In genomic region chr3:121895121-121895520, GRCh38 we compare ENCODE assay signal across 18 cellular contexts. TPM values are rescaled to one million over a fixed set of nuclear protein-coding genes. Genes with fewer than 3 reads are reported as not detected.
DNase-seq lines count a peak whose midpoint lies in the region; ATAC-seq, FAIRE-seq and TF ChIP-seq lines count a peak whose summit lies in the region.
"Had no signal": no experiment of that assay in that cellular context is flagged by ENCODE, and none has a peak within 500 bp of the region (broad histone marks: within the 10 kb centered on the region; RNA-seq: fewer than 3 reads in every experiment).

No MANE protein-coding gene starts in this region.

- no peak overlapping the region for H2BK20ac ChIP-seq in H1 (ENCODE audit: low read length)

- ATAC-seq in lower lobe of right lung, result peak; percentile 72 to 90
- ATAC-seq in HG03342 (IDR thresholded peaks at IDR 0.05; ENCODE audit: unreplicated experiment), result no peak
- no peak for ATAC-seq in stimulated activated memory B cell treated with anti-CD40 and anti-IgM and Interleukin-4, amounts not matched to agents 10 μg/mL and 1 μg/mL and 100 μg/mL, for 72 hours

- no peak for TF ChIP-seq EP300 in H1 (IDR thresholded peaks at IDR 0.05; ENCODE audit: borderline replicate concordance in 1 of 2, low read depth in 2 of 2, low read length in 2 of 2)

- no peak overlapping the region for H2AK5ac ChIP-seq in H1 (ENCODE audit: low read depth, low read length)

- POLR2A ChIA-PET in A673 (lab: Charles Lee; ENCODE audit: low non-redundant PET), result interaction anchor here (0.6 kb wide), 1 partner anchor 60 kb away, joined by 3 read pairs; the partner anchor contains the start of genes EAF2 and IQCB1
- POLR2A ChIA-PET in H1 (lab: Charles Lee; ENCODE audit: partially characterized antibody), result interaction anchor here (0.9 to 1.6 kb wide), 3 partner anchors 45 to 100 kb away, joined by 3 read pairs; no protein-coding TSS in a partner anchor
- POLR2A ChIA-PET in activated CD4-positive, alpha-beta memory T cell treated with anti-CD3 and anti-CD28 coated beads, Interleukin-2, amount 10 ng/mL, durations not matched to agents 7 days and 5 days (lab: Charles Lee), result no interaction called here

- H3K36me3 ChIP-seq in A673 (ENCODE audit: insufficient read depth, low read length, poor library complexity, severe bottlenecking) (no peaks in the 10 kb centered on the region), HUES64 (ENCODE audit: insufficient read depth, low read length) (no peaks in the 10 kb centered on the region), H1 (ENCODE audit: control insufficient read depth in 2 of 4, insufficient read depth in 4 of 4, low read length in 3 of 4) (no peaks in the 10 kb centered on the region; a peak in 1 of 8 replicates), lower lobe of right lung (peaks cover 8% of the 10 kb centered on the region)
- H3K36me3 ChIP-seq: cardiac muscle cell, stomach had no signal

- H3K27ac Mint-ChIP-seq in stimulated activated memory B cell treated with anti-CD40 and anti-IgM and Interleukin-4, amounts not matched to agents 10 μg/mL and 1 μg/mL and 100 μg/mL, for 72 hours, result no peak overlapping the region
- H3K27ac Mint-ChIP-seq in activated CD4-positive, alpha-beta memory T cell treated with anti-CD3 and anti-CD28 coated beads, Interleukin-2, amount 10 ng/mL, durations not matched to agents 7 days and 5 days, result no peak overlapping the region
- H3K27ac Mint-ChIP-seq: activated naive CD8-positive, alpha-beta T cell treated with anti-CD3 and anti-CD28 coated beads, Interleukin-2, amount 10 ng/mL, durations not matched to agents 7 days and 5 days had no signal

- peak overlapping the region; percentile 42 for H4K5ac ChIP-seq in H1 (ENCODE audit: insufficient read length, low read depth, low read length)

- TF ChIP-seq CTCF in A673 (conservative IDR thresholded peaks at IDR 0.05; ENCODE audit: low read depth, low read length) (no peak), H1 (IDR thresholded peaks at IDR 0.05; ENCODE audit: control extremely low read depth in 1 of 3, insufficient read depth in 1 of 3, low read depth in 1 of 3, low read length in 3 of 3) (no peak), lower lobe of right lung (IDR thresholded peaks at IDR 0.05) (no peak)

- FAIRE-seq in H1 (lab: Jason Lieb, UNC), result no peak
- FAIRE-seq: GM18507 had no signal

- peak overlapping the region; percentile 31 for H2BK120ac ChIP-seq in H1 (replicated peaks; ENCODE audit: low read depth, low read length)

- no peak overlapping the region for H3K4me3 Mint-ChIP-seq in stimulated activated memory B cell treated with anti-CD40 and anti-IgM and Interleukin-4, amounts not matched to agents 10 μg/mL and 1 μg/mL and 100 μg/mL, for 72 hours
- no peak overlapping the region for H3K4me3 Mint-ChIP-seq in activated CD4-positive, alpha-beta memory T cell treated with anti-CD3 and anti-CD28 coated beads, Interleukin-2, amount 10 ng/mL, durations not matched to agents 7 days and 5 days
- H3K4me3 Mint-ChIP-seq: activated naive CD8-positive, alpha-beta T cell treated with anti-CD3 and anti-CD28 coated beads, Interleukin-2, amount 10 ng/mL, durations not matched to agents 7 days and 5 days had no signal

- no peaks in the 10 kb centered on the region for H3K9me3 ChIP-seq in A673 (ENCODE audit: low read depth, low read length, poor library complexity, severe bottlenecking)
- H3K9me3 ChIP-seq in HUES64 (ENCODE audit: insufficient read depth, low read depth, low read length), result no peaks in the 10 kb centered on the region
- no peaks in the 10 kb centered on the region for H3K9me3 ChIP-seq in H1 (ENCODE audit: insufficient read depth in 2 of 2, low read depth in 1 of 2, low read length in 1 of 2)
- H3K9me3 ChIP-seq in lower lobe of right lung, result no peaks in the 10 kb centered on the region
- H3K9me3 ChIP-seq: heart left ventricle, stomach had no signal

- peaks cover 44% of the 10 kb centered on the region for H3K36me3 Mint-ChIP-seq in stimulated activated memory B cell treated with anti-CD40 and anti-IgM and Interleukin-4, amounts not matched to agents 10 μg/mL and 1 μg/mL and 100 μg/mL, for 72 hours
- H3K36me3 Mint-ChIP-seq in activated CD4-positive, alpha-beta memory T cell treated with anti-CD3 and anti-CD28 coated beads, Interleukin-2, amount 10 ng/mL, durations not matched to agents 7 days and 5 days (ENCODE audit: low read depth), result peaks cover 20% of the 10 kb centered on the region

- H2BK15ac ChIP-seq in H1 (ENCODE audit: low read length), result no peak overlapping the region

- no peak for TF ChIP-seq POLR2A in H1 (IDR thresholded peaks at IDR 0.05; ENCODE audit: control extremely low read depth in 1 of 2, low read depth in 2 of 2, low read length in 2 of 2)

- 0% methylated on average over 1 of the region's 1 CpG for WGBS in HUES64
- WGBS in H1 (ENCODE audit: extremely low coverage in 1 of 2, insufficient coverage in 1 of 2, insufficient read length in 1 of 2, insufficient replicate concordance in 2 of 2, low coverage in 1 of 2, low lambda C conversion rate in 2 of 2, missing lambda C conversion rate in 1 of 2), 2 experiments, result 5% methylated on average over 1 of the region's 1 CpG; no CpG with 5 or more reads in 1 of the 2 experiments

- no peaks in the 10 kb centered on the region for H3K4me1 Mint-ChIP-seq in stimulated activated memory B cell treated with anti-CD40 and anti-IgM and Interleukin-4, amounts not matched to agents 10 μg/mL and 1 μg/mL and 100 μg/mL, for 72 hours
- H3K4me1 Mint-ChIP-seq in activated CD4-positive, alpha-beta memory T cell treated with anti-CD3 and anti-CD28 coated beads, Interleukin-2, amount 10 ng/mL, durations not matched to agents 7 days and 5 days, result no peaks in the 10 kb centered on the region
- H3K4me1 Mint-ChIP-seq: activated naive CD8-positive, alpha-beta T cell treated with anti-CD3 and anti-CD28 coated beads, Interleukin-2, amount 10 ng/mL, durations not matched to agents 7 days and 5 days had no signal

- no peak overlapping the region for H4K8ac ChIP-seq in H1 (ENCODE audit: extremely low read depth, insufficient read depth, low read length)

- H3K23ac ChIP-seq in H1 (ENCODE audit: insufficient read length), result no peak overlapping the region

- H3K56ac ChIP-seq in H1 (replicated peaks; ENCODE audit: insufficient read length, low read depth, low read length), result no peak overlapping the region

- no peak overlapping the region for H2BK12ac ChIP-seq in H1 (ENCODE audit: low read depth, low read length)

- H3K4ac ChIP-seq in H1 (replicated peaks; ENCODE audit: insufficient read length, low read depth, low read length), result no peak overlapping the region

- H2AFZ ChIP-seq in H1 (ENCODE audit: low read length), result no peak overlapping the region

- no peak overlapping the region for H4K91ac ChIP-seq in H1 (replicated peaks; ENCODE audit: insufficient read length, low read length)

- H4K20me1 ChIP-seq in H1 (replicated peaks in 1 of 2; ENCODE audit: control insufficient read depth in 1 of 2, insufficient read depth in 2 of 2, low read length in 2 of 2), result no peaks in the 10 kb centered on the region

- peak overlapping the region; percentile 65 to 80 for H3K4me2 ChIP-seq in H1 (ENCODE audit: insufficient read depth in 1 of 2, low read depth in 2 of 2, low read length in 2 of 2)

- peak overlapping the region; percentile 36 for H3K4me3 ChIP-seq in A673 (ENCODE audit: low read depth, low read length, poor library complexity, severe bottlenecking)
- H3K4me3 ChIP-seq in HUES64 (ENCODE audit: low read length), result peak overlapping the region; percentile 44
- H3K4me3 ChIP-seq in H1 (ENCODE audit: extremely low read depth in 1 of 4, insufficient read depth in 2 of 4, low read depth in 3 of 4, low read length in 4 of 4), result peak overlapping the region in 2 of 4 experiments; percentile 18 to 48; a peak in 2 of 8 replicates
- peak overlapping the region; percentile 47 for H3K4me3 ChIP-seq in lower lobe of right lung
- H3K4me3 ChIP-seq: cardiac muscle cell, stomach had no signal

- CTCF ChIA-PET in A673 (lab: Charles Lee) (no interaction called here), H1 (lab: Charles Lee; ENCODE audit: partially characterized antibody) (interaction anchor here (1.0 to 2.7 kb wide), 6 partner anchors 21 to 101 kb away, joined by 3 to 17 read pairs (median 4); no protein-coding TSS in a partner anchor)
- CTCF ChIA-PET in activated CD4-positive, alpha-beta memory T cell treated with anti-CD3 and anti-CD28 coated beads, Interleukin-2, amount 10 ng/mL, durations not matched to agents 7 days and 5 days (lab: Charles Lee), result interaction anchor here (0.6 kb wide), 1 partner anchor 13 kb away, joined by 3 read pairs; no protein-coding TSS in a partner anchor

- H3K9me3 Mint-ChIP-seq in stimulated activated memory B cell treated with anti-CD40 and anti-IgM and Interleukin-4, amounts not matched to agents 10 μg/mL and 1 μg/mL and 100 μg/mL, for 72 hours, result no peaks in the 10 kb centered on the region
- H3K9me3 Mint-ChIP-seq in activated CD4-positive, alpha-beta memory T cell treated with anti-CD3 and anti-CD28 coated beads, Interleukin-2, amount 10 ng/mL, durations not matched to agents 7 days and 5 days, result no peaks in the 10 kb centered on the region
- H3K9me3 Mint-ChIP-seq: activated naive CD8-positive, alpha-beta T cell treated with anti-CD3 and anti-CD28 coated beads, Interleukin-2, amount 10 ng/mL, durations not matched to agents 7 days and 5 days had no signal

- H3K9ac ChIP-seq in HUES64 (ENCODE audit: low read depth, low read length) (no peak overlapping the region), H1 (replicated peaks in 1 of 4; ENCODE audit: extremely low read depth in 1 of 4, low read depth in 3 of 4, low read length in 3 of 4) (no peak overlapping the region)

- H3K27me3 Mint-ChIP-seq in stimulated activated memory B cell treated with anti-CD40 and anti-IgM and Interleukin-4, amounts not matched to agents 10 μg/mL and 1 μg/mL and 100 μg/mL, for 72 hours, result no peaks in the 10 kb centered on the region
- H3K27me3 Mint-ChIP-seq in activated CD4-positive, alpha-beta memory T cell treated with anti-CD3 and anti-CD28 coated beads, Interleukin-2, amount 10 ng/mL, durations not matched to agents 7 days and 5 days, result no peaks in the 10 kb centered on the region
- H3K27me3 Mint-ChIP-seq: activated naive CD8-positive, alpha-beta T cell treated with anti-CD3 and anti-CD28 coated beads, Interleukin-2, amount 10 ng/mL, durations not matched to agents 7 days and 5 days had no signal

- H3K79me2 ChIP-seq in H1 (ENCODE audit: control insufficient read depth in 1 of 2, insufficient read depth in 2 of 2, low read length in 2 of 2), result no peaks in the 10 kb centered on the region

- peak; percentile 17 for DNase-seq in A673 (ENCODE audit: low spot score)
- DNase-seq in H1 (ENCODE audit: low read depth in 1 of 2, low spot score in 2 of 2), result no peak
- DNase-seq in lower lobe of right lung, result no peak
- no peak for DNase-seq in cerebellum (ENCODE audit: low spot score)
- no peak for DNase-seq in activated CD4-positive, alpha-beta memory T cell treated with anti-CD3 and anti-CD28 coated beads, Interleukin-2, amount 10 ng/mL, durations not matched to agents 7 days and 5 days
- DNase-seq: activated naive CD8-positive, alpha-beta T cell treated with anti-CD3 and anti-CD28 coated beads, Interleukin-2, amount 10 ng/mL, durations not matched to agents 7 days and 5 days; DND-41; effector CD8-positive, alpha-beta T cell; heart left ventricle; NCI-H187; NCI-H446; stomach; T-helper 1 cell had no signal

- no peaks in the 10 kb centered on the region for H3K27me3 ChIP-seq in A673 (replicated peaks; ENCODE audit: insufficient read depth, low read depth, low read length, poor library complexity)
- H3K27me3 ChIP-seq in HUES64 (ENCODE audit: insufficient read depth, low read length), result no peaks in the 10 kb centered on the region
- H3K27me3 ChIP-seq in H1 (replicated peaks in 1 of 4; ENCODE audit: control insufficient read depth in 3 of 4, extremely low read depth in 1 of 4, insufficient read depth in 3 of 4, low read length in 3 of 4), result no peaks in the 10 kb centered on the region; a peak in 1 of 7 replicates
- no peaks in the 10 kb centered on the region for H3K27me3 ChIP-seq in lower lobe of right lung (ENCODE audit: low read depth)
- H3K27me3 ChIP-seq: cardiac muscle cell, heart left ventricle, stomach had no signal

- H3K14ac ChIP-seq in H1 (ENCODE audit: insufficient read length), result no peak overlapping the region

- no peak overlapping the region; the same call in 1 of the 2 replicates for H2BK5ac ChIP-seq in H1 (ENCODE audit: low read depth, low read length)

- intact Hi-C loops in A673 (cut with micrococcal nuclease; ENCODE audit: unreplicated experiment), result no loop called here
- intact Hi-C loops in lower lobe of right lung (cut with DNase I), result no loop called here

- TF ChIP-seq RAD21 in H1 (IDR thresholded peaks at IDR 0.05 in 1 of 2, conservative IDR thresholded peaks at IDR 0.05 in 1 of 2; ENCODE audit: low read depth in 2 of 2, low read length in 2 of 2), result no peak

- no TSS peak for BruUV-seq in A673 (replicated peaks; lab: Mats Ljungman, UMichigan)

- H3K4me1 ChIP-seq in A673 (ENCODE audit: insufficient read depth, low read length, poor library complexity, severe bottlenecking) (peaks cover 24% of the 10 kb centered on the region), HUES64 (ENCODE audit: insufficient read depth, low read length) (peaks cover 34% of the 10 kb centered on the region), H1 (replicated peaks in 1 of 4; ENCODE audit: control insufficient read depth in 3 of 4, insufficient read depth in 4 of 4, low read length in 3 of 4) (peaks cover 0 to 16% (median 8%) of the 10 kb centered on the region in 4 experiments; a peak in 5 of 7 replicates), lower lobe of right lung (no peaks in the 10 kb centered on the region)

- peak overlapping the region; percentile 88 for H3K27ac ChIP-seq in A673 (ENCODE audit: low read depth, low read length, poor library complexity, severe bottlenecking)
- H3K27ac ChIP-seq in HUES64 (ENCODE audit: low read depth, low read length), result peak overlapping the region; percentile 95
- H3K27ac ChIP-seq in H1 (ENCODE audit: low read depth, low read length), result peak overlapping the region; percentile 81; the same call in 1 of the 2 replicates
- H3K27ac ChIP-seq in lower lobe of right lung, result peak overlapping the region; percentile 73
- H3K27ac ChIP-seq: cardiac muscle cell, stomach had no signal

- H3K23me2 ChIP-seq in H1 (ENCODE audit: low read depth, low read length), result no peaks in the 10 kb centered on the region

- no peak overlapping the region for H3K18ac ChIP-seq in H1 (ENCODE audit: extremely low read depth, low read length)

- H3K79me1 ChIP-seq in H1 (ENCODE audit: low read depth, low read length), result no peaks in the 10 kb centered on the region

RNA-seq across cellular contexts. Expression of gene SLC15A2, which starts 0.9 kb away (rescaled TPM):
- 18.2 and 33.3 TPM in 2 replicates for total RNA-seq in A673 (2021)
- polyA plus RNA-seq in HUES64 (2013, experiment 1 of 2), result 2.0 TPM
- 1.2 TPM for polyA plus RNA-seq in HUES64 (2013, experiment 2 of 2)
- 1.8 and 2.0 TPM in 2 replicates for total RNA-seq in H1 (2021; fragmentation: NEBNext Ultra II Directional; extraction: Animal tissue kit (Norgen Biotek cat#: 25700))
- polyA plus RNA-seq in H1 (2011; rRNA removed), result 2.1 and 3.6 TPM in 2 replicates
- polyA plus RNA-seq in H1 (2011; cell fraction: cytosol; rRNA removed), result 2.5 TPM
- polyA plus RNA-seq in H1 (2011; cell fraction: nucleus; rRNA removed), result 3.4 TPM
- polyA plus RNA-seq in H1 (2012, experiment 1 of 2), result 3.2 to 4.3 TPM (median 3.9 TPM) in 4 replicates
- polyA plus RNA-seq in H1 (2012, experiment 2 of 2), result 0.17 TPM
- polyA plus RNA-seq in H1 (2013, experiment 1 of 2), result 1.3 TPM
- polyA plus RNA-seq in H1 (2013, experiment 2 of 2), result 1.1 TPM
- 10.1 and 20.3 TPM in 2 replicates for polyA minus RNA-seq in H1 (2011; rRNA and poly(A)+ RNA removed)
- polyA minus RNA-seq in H1 (2011; cell fraction: cytosol; rRNA and poly(A)+ RNA removed), result 2.6 TPM
- 8.4 TPM for polyA minus RNA-seq in H1 (2011; cell fraction: nucleus; rRNA and poly(A)+ RNA removed)
- total RNA-seq in lower lobe of right lung, result 63.6 TPM
- 15.2 TPM for total RNA-seq in cerebellum
- 1 to 10 TPM; 2.5 to 4.4 TPM for total RNA-seq in activated CD4-positive, alpha-beta memory T cell treated with anti-CD3 and anti-CD28 coated beads, Interleukin-2, amount 10 ng/mL, durations not matched to agents 7 days and 5 days
- polyA plus RNA-seq: cardiac muscle cell had no signal

Comparison
In these comparisons a context has a peak if more than half of its experiments do, and no peak if none do; other contexts are left out.
1. ATAC-seq: peak in lower lobe of right lung (2 of 2); none in HG03342 (single experiment) and stimulated activated memory B cell treated with anti-CD40 and anti-IgM and Interleukin-4, amounts not matched to agents 10 μg/mL and 1 μg/mL and 100 μg/mL, for 72 hours (single experiment).
2. Peak in every context shown above with its lines, with median percentiles within 50 percentile points of each other: H3K27ac ChIP-seq.